4 cellular contexts compared by ENCODE assay signal in the genomic region with DNA sequence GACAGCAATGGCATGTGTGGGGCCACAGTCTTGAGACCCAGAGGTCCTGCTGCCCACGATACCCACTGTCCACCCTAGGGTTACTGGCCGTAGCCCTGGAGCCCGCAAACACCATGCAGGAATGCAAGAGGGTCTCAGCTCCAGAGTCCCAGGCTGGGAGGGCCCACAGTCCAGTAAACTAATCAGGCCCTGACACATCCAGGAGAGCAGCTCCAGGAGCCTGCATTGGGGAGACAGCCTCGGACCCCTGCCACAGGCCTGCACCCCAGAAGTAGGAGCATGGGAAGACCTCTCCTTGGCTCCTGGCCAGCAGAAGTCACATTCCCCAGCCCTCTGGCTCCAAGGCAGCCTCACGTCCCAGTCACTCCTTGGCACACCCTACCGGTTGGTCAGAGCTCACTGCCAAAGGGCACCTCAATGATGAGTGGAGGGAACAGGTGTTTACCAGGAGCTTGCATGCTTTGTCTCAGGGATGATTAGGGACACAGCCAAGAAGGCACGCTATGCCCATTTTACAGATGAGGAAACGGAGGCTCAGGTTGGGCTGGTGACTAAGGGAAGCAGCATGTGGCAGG. TPM values are rescaled to one million over a fixed set of nuclear protein-coding genes. Genes with fewer than 3 reads are reported as not detected.
"Had no signal": no experiment of that assay in that cellular context is flagged by ENCODE, and none has a peak within 500 bp of the region (broad histone marks: within the 10 kb centered on the region; RNA-seq: fewer than 3 reads in every experiment).

No MANE protein-coding gene starts in this region.

RNA-seq across cellular contexts. Expression of a gene that starts 7.8 kb away (rescaled TPM):
- total RNA-seq: GM23338, H1, HT-29 had no signal
- polyA plus RNA-seq: GM23338, H1, IgD-negative memory B cell had no signal
